8 cellular contexts compared by ENCODE assay signal in genomic region chr4:158169931-158170690, GRCh38. TPM values are rescaled to one million over a fixed set of nuclear protein-coding genes. Genes with fewer than 3 reads are reported as not detected.
DNase-seq lines count a peak whose midpoint lies in the region; TF ChIP-seq lines count a peak whose summit lies in the region.

No MANE protein-coding gene starts in this region.

- peaks cover 38% of the 10 kb centered on the region for H3K4me1 Mint-ChIP-seq in neural crest cell

- CTCF ChIA-PET in BJ (lab: Yijun Ruan, JAX), result interaction anchor here (0.9 to 2.2 kb wide), 14 partner anchors 9 to 177 kb away, joined by 3 to 18 read pairs (median 4); no protein-coding TSS in a partner anchor

- no peaks in the 10 kb centered on the region for H3K9me3 ChIP-seq in duodenal mucosa (ENCODE audit: control insufficient read depth in 1 of 2, low read length in 2 of 2)

- H3K4me1 ChIP-seq in duodenal mucosa (ENCODE audit: control insufficient read depth in 1 of 2, insufficient read depth in 2 of 2, low read length in 2 of 2), result peaks cover 6 to 14% of the 10 kb centered on the region in 2 donors

- H3K9ac ChIP-seq in duodenal mucosa (ENCODE audit: low read depth in 1 of 2, low read length in 2 of 2), result peak overlapping the region in 1 of 2 donors; percentile 28

- H3K27ac ChIP-seq in duodenal mucosa (ENCODE audit: low read depth, low read length), result peak overlapping the region; percentile 48

- TF ChIP-seq CTCF in BJ (IDR thresholded peaks at IDR 0.05; ENCODE audit: insufficient read depth, low read depth, low read length) (no peak), neural crest cell (conservative IDR thresholded peaks at IDR 0.05) (no peak)

- peak overlapping the region; percentile 68 for H3K4me3 Mint-ChIP-seq in neural crest cell

- H3K36me3 ChIP-seq in BJ (ENCODE audit: control insufficient read depth, insufficient read depth, low read length), result no peaks in the 10 kb centered on the region
- no peaks in the 10 kb centered on the region for H3K36me3 ChIP-seq in duodenal mucosa (ENCODE audit: control insufficient read depth in 1 of 2, insufficient read depth in 2 of 2, low read length in 2 of 2)

- H3K27me3 ChIP-seq in BJ (ENCODE audit: control insufficient read depth, insufficient read depth, low read length), result no peaks in the 10 kb centered on the region
- no peaks in the 10 kb centered on the region for H3K27me3 ChIP-seq in duodenal mucosa (ENCODE audit: control insufficient read depth in 1 of 2, insufficient read depth in 2 of 2, low read length in 2 of 2)

- H3K27me3 Mint-ChIP-seq in neural crest cell (ENCODE audit: low read depth), result no peaks in the 10 kb centered on the region

- POLR2A ChIA-PET in BJ (lab: Charles Lee), result no interaction called here

- no peaks in the 10 kb centered on the region for H3K9me3 Mint-ChIP-seq in neural crest cell

- no peaks in the 10 kb centered on the region for H3K36me3 Mint-ChIP-seq in neural crest cell (ENCODE audit: low read depth)

- H3K4me3 ChIP-seq in BJ (ENCODE audit: low read depth, low read length) (peak overlapping the region; percentile 22), duodenal mucosa (ENCODE audit: low read depth in 1 of 2, low read length in 2 of 2) (peak overlapping the region; percentile 52 to 64)

- DNase-seq in BJ (ENCODE audit: low read depth), result no peak
- peak; percentile 74 to 80 for DNase-seq in NCI-H446 (lab: John Stamatoyannopoulos, UW)
- no peak for DNase-seq in neural crest cell (ENCODE audit: low read depth, low spot score)
- no peak for DNase-seq in effector CD4-positive, alpha-beta T cell
- DNase-seq in NCI-H345 treated with DMSO at 0.1 percent for 48 hours (lab: John Stamatoyannopoulos, UW; ENCODE audit: unreplicated experiment), result no peak
- DNase-seq in GOT3 (lab: John Stamatoyannopoulos, UW), result no peak
- DNase-seq in NCI-H510A treated with DMSO at 0.1 percent for 48 hours (lab: John Stamatoyannopoulos, UW), result no peak

- no peak overlapping the region for H3K27ac Mint-ChIP-seq in neural crest cell (ENCODE audit: unreplicated experiment)

RNA-seq across cellular contexts. Expression of gene GASK1B, which starts 2.7 kb away (rescaled TPM):
- 4.9 and 11.6 TPM in 2 replicates for polyA plus RNA-seq in BJ (2011; rRNA removed)
- 3.8 and 7.4 TPM in 2 replicates for polyA minus RNA-seq in BJ (2011; rRNA and poly(A)+ RNA removed)
- total RNA-seq in neural crest cell, result 8.7 and 8.8 TPM in 2 replicates

RNA-seq across cellular contexts. Expression of gene TMEM144, which starts 40.2 kb away (rescaled TPM):
- 0.65 and 0.87 TPM in 2 replicates for polyA plus RNA-seq in BJ (2011; rRNA removed)
- 0.98 and 1.1 TPM in 2 replicates for polyA minus RNA-seq in BJ (2011; rRNA and poly(A)+ RNA removed)
- total RNA-seq in neural crest cell, result 1.6 and 1.8 TPM in 2 replicates

Comparison
In these comparisons a context has a peak if more than half of its experiments do, and no peak if none do; other contexts are left out.
1. DNase-seq: peak in NCI-H446 (2 of 2); none in BJ (single experiment), neural crest cell (single experiment), effector CD4-positive, alpha-beta T cell (single experiment), NCI-H345 treated with DMSO at 0.1 percent for 48 hours (single experiment), GOT3 (single experiment) and NCI-H510A treated with DMSO at 0.1 percent for 48 hours (single experiment).